Comparison of ENCODE assay signal across 11 cellular contexts in the genomic region with DNA sequence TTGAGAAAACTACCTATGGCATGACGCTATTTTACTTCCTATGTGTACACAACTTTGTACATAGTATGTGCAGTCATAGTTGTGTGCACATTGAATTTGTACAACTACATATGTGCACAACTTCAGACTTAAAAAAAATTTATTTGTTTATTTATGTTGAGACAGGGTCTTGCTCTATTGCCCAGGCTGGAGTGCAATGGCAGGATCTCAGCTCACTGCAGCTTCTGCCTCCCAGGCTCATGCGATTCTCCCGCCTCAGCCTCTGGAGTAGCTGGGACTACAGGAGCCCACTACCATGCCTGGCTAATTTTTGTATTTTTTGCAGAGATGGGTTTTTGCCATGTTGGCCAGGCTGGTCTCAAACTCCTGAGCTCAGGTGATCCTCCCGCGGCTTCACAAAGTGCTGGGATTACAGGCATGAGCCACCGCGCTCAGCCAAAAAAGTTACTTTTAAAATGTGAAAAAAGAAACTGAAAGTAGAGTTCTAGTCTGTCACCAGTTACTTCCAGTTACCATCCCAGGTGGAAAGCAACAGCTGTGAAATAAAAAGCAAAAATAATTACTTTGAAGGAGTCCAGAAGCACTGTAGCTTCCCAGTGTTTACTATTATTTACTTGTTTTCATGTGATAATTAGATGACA. TPM values are rescaled to one million over a fixed set of nuclear protein-coding genes. Genes with fewer than 3 reads are reported as not detected.
A peak's percentile ranks its signal among the peaks of the same experiment; 100 is the strongest.
DNase-seq lines count a peak whose midpoint lies in the region; ATAC-seq and TF ChIP-seq lines count a peak whose summit lies in the region.
"Had no signal": no experiment of that assay in that cellular context is flagged by ENCODE, and none has a peak within 500 bp of the region (broad histone marks: within the 10 kb centered on the region; RNA-seq: fewer than 3 reads in every experiment).

No MANE protein-coding gene starts in this region.

- intact Hi-C loops in activated T-helper 1 cell treated with anti-CD3 and anti-CD28 coated beads, Interleukin-12 subunit alpha, Interleukin-12 subunit beta, Interleukin-2, Interleukin-4 antibody, amounts not matched to agents 30 ng/mL and 10 ng/mL and 1 ng/mL, durations not matched to agents 14 hours and 24 hours and 36 hours (cut with micrococcal nuclease), result loop anchor here (1.0 to 10.0 kb wide), 8 partner anchors 73 to 995 kb away; a partner anchor contains a TSS

- H3K9me2 ChIP-seq in GM23248 (ENCODE audit: insufficient read depth), result no peaks in the 10 kb centered on the region

- peaks cover 21% of the 10 kb centered on the region for H3K4me1 ChIP-seq in ACC112 (ENCODE audit: control insufficient read depth, insufficient read depth, low read length, unreplicated experiment)
- peaks cover 30% of the 10 kb centered on the region for H3K4me1 ChIP-seq in GM23248 (ENCODE audit: insufficient read depth)
- H3K4me1 ChIP-seq in liver (ENCODE audit: control insufficient read depth in 4 of 4, insufficient read depth in 4 of 4, low read length in 3 of 4), result peaks cover 4 to 40% (median 27%) of the 10 kb centered on the region in 4 donors

- no peak overlapping the region for H3K9ac ChIP-seq in GM23248
- peak overlapping the region; percentile 22 to 66 for H3K9ac ChIP-seq in liver (ENCODE audit: low read depth in 1 of 2, low read length in 2 of 2)

- peaks cover 70% of the 10 kb centered on the region for H3K4me1 Mint-ChIP-seq in activated T-helper 1 cell treated with anti-CD3 and anti-CD28 coated beads, Interleukin-12 subunit alpha, Interleukin-12 subunit beta, Interleukin-2, Interleukin-4 antibody, amounts not matched to agents 30 ng/mL and 10 ng/mL and 1 ng/mL, durations not matched to agents 14 hours and 24 hours and 36 hours (ENCODE audit: low read depth)

- H3K27me3 ChIP-seq in ACC112 (ENCODE audit: insufficient read depth, low read length) (no peaks in the 10 kb centered on the region), GM23248 (replicated peaks; ENCODE audit: insufficient read depth) (no peaks in the 10 kb centered on the region), liver (ENCODE audit: control insufficient read depth in 4 of 4, insufficient read depth in 4 of 4, low read length in 3 of 4) (no peaks in the 10 kb centered on the region)

- H3K36me3 ChIP-seq in ACC112 (ENCODE audit: insufficient read depth, low read length) (peaks cover 4% of the 10 kb centered on the region; the same call in 1 of the 2 replicates), GM23248 (ENCODE audit: low read depth) (peaks cover 7% of the 10 kb centered on the region; the same call in 1 of the 2 replicates), liver (ENCODE audit: control insufficient read depth in 4 of 4, insufficient read depth in 3 of 4, low read depth in 1 of 4, low read length in 3 of 4) (peaks cover 0 to 4% (median under 1%) of the 10 kb centered on the region in 4 donors)

- H3K27ac Mint-ChIP-seq in activated T-helper 1 cell treated with anti-CD3 and anti-CD28 coated beads, Interleukin-12 subunit alpha, Interleukin-12 subunit beta, Interleukin-2, Interleukin-4 antibody, amounts not matched to agents 30 ng/mL and 10 ng/mL and 1 ng/mL, durations not matched to agents 14 hours and 24 hours and 36 hours, result peak overlapping the region; percentile 41

- in situ Hi-C loops in GM23248 (cut with MboI), result no loop called here

- peaks cover 23% of the 10 kb centered on the region for H3K36me3 Mint-ChIP-seq in activated T-helper 1 cell treated with anti-CD3 and anti-CD28 coated beads, Interleukin-12 subunit alpha, Interleukin-12 subunit beta, Interleukin-2, Interleukin-4 antibody, amounts not matched to agents 30 ng/mL and 10 ng/mL and 1 ng/mL, durations not matched to agents 14 hours and 24 hours and 36 hours (ENCODE audit: low read depth)

- H3K27me3 Mint-ChIP-seq in activated T-helper 1 cell treated with anti-CD3 and anti-CD28 coated beads, Interleukin-12 subunit alpha, Interleukin-12 subunit beta, Interleukin-2, Interleukin-4 antibody, amounts not matched to agents 30 ng/mL and 10 ng/mL and 1 ng/mL, durations not matched to agents 14 hours and 24 hours and 36 hours (ENCODE audit: insufficient read depth), result no peaks in the 10 kb centered on the region

- TF ChIP-seq RAD21 in liver (IDR thresholded peaks at IDR 0.05), result no peak

- peaks cover 4% of the 10 kb centered on the region; the same call in 1 of the 2 replicates for H4K20me1 ChIP-seq in GM23248 (ENCODE audit: insufficient read depth)

- peaks cover 41% of the 10 kb centered on the region for H3K79me2 ChIP-seq in ACC112 (ENCODE audit: control insufficient read depth, insufficient read depth, low read length, unreplicated experiment)
- H3K79me2 ChIP-seq in GM23248 (ENCODE audit: insufficient read depth), result peaks cover 62% of the 10 kb centered on the region

- no peak overlapping the region for H3K4me2 ChIP-seq in GM23248 (ENCODE audit: unreplicated experiment)

- WGBS in GM23248 (ENCODE audit: low coverage in 1 of 2, low lambda C conversion rate in 2 of 2, missing lambda C conversion rate in 2 of 2), 2 experiments, result 86 to 92% methylated on average over 7 of the region's 7 CpGs
- WGBS in liver, result 54% methylated on average over 7 of the region's 7 CpGs

- H3K27ac ChIP-seq in ACC112 (ENCODE audit: low read depth, low read length) (no peak overlapping the region), GM23248 (no peak overlapping the region), liver (ENCODE audit: low read depth in 1 of 2, low read length in 2 of 2) (peak overlapping the region in 1 of 2 donors; percentile 77)
- H3K27ac ChIP-seq: RWPE1 had no signal

- no peak for DNase-seq in GM23248
- DNase-seq in activated T-helper 1 cell treated with anti-CD3 and anti-CD28 coated beads, Interleukin-12 subunit alpha, Interleukin-12 subunit beta, Interleukin-2, Interleukin-4 antibody, amounts not matched to agents 30 ng/mL and 10 ng/mL and 1 ng/mL, durations not matched to agents 14 hours and 24 hours and 36 hours (ENCODE audit: low spot score), result peak; percentile 6
- DNase-seq in C1 segment of cervical spinal cord (lab: John Stamatoyannopoulos, UW), result no peak
- DNase-seq: activated gamma-delta T cell treated with Interleukin-2 at 50 U/mL for 16 hours, head of caudate nucleus had no signal

- H3K9me3 ChIP-seq in GM23248 (ENCODE audit: low read depth) (no peaks in the 10 kb centered on the region), liver (ENCODE audit: control insufficient read depth in 4 of 4, low read length in 3 of 4) (no peaks in the 10 kb centered on the region)

- peaks cover 13% of the 10 kb centered on the region; the same call in 1 of the 2 replicates for H3F3A ChIP-seq in GM23248 (ENCODE audit: insufficient read depth)

- peak overlapping the region; percentile 79 for H3K4me3 Mint-ChIP-seq in activated T-helper 1 cell treated with anti-CD3 and anti-CD28 coated beads, Interleukin-12 subunit alpha, Interleukin-12 subunit beta, Interleukin-2, Interleukin-4 antibody, amounts not matched to agents 30 ng/mL and 10 ng/mL and 1 ng/mL, durations not matched to agents 14 hours and 24 hours and 36 hours

- no peak for TF ChIP-seq CTCF in liver (IDR thresholded peaks at IDR 0.05; ENCODE audit: low read depth, low read length, missing input control)

- H3K4me3 ChIP-seq in ACC112 (ENCODE audit: low read depth, low read length), result peak overlapping the region; percentile 66
- H3K4me3 ChIP-seq in GM23248, result no peak overlapping the region
- peak overlapping the region; percentile 4 to 53 (median 35) for H3K4me3 ChIP-seq in liver (ENCODE audit: low read depth in 1 of 3, low read length in 3 of 3)

- H2AFZ ChIP-seq in ACC112 (ENCODE audit: low read length, unreplicated experiment) (peak overlapping the region; percentile 58), GM23248 (0 out of 2 replicates have a peak overlapping the region, but pooled peaks have one; percentile 9)

- H3K9me3 Mint-ChIP-seq in activated T-helper 1 cell treated with anti-CD3 and anti-CD28 coated beads, Interleukin-12 subunit alpha, Interleukin-12 subunit beta, Interleukin-2, Interleukin-4 antibody, amounts not matched to agents 30 ng/mL and 10 ng/mL and 1 ng/mL, durations not matched to agents 14 hours and 24 hours and 36 hours, result no peaks in the 10 kb centered on the region

- no peak for ATAC-seq in HG02678 (IDR thresholded peaks at IDR 0.05; ENCODE audit: unreplicated experiment)
- no peak for ATAC-seq in HG03521 (IDR thresholded peaks at IDR 0.05; ENCODE audit: unreplicated experiment)
- ATAC-seq in GM18502 (IDR thresholded peaks at IDR 0.05; ENCODE audit: poor library complexity, unreplicated experiment), result no peak

TF ChIP-seq in liver, 16 proteins besides CTCF, POLR2A, EP300 and RAD21 (continues in another document):
- peak in 1 of 2 donors; percentile 45 for TF ChIP-seq GABPA (IDR thresholded peaks at IDR 0.05 in 1 of 2, conservative IDR thresholded peaks at IDR 0.05 in 1 of 2)

RNA-seq across cellular contexts. Expression of a gene that starts 1.7 kb away (rescaled TPM):
- total RNA-seq in GM23248 (2014; rRNA removed; shearing (Covaris generic)), result 12.0 and 13.2 TPM in 2 replicates
- 4.1 TPM in 2 replicates for polyA plus RNA-seq in GM23248 (2016; fragmentation: Nextera tagmentation; extraction: Ambion mirVana)
- total RNA-seq in activated T-helper 1 cell treated with anti-CD3 and anti-CD28 coated beads, Interleukin-12 subunit alpha, Interleukin-12 subunit beta, Interleukin-2, Interleukin-4 antibody, amounts not matched to agents 30 ng/mL and 10 ng/mL and 1 ng/mL, durations not matched to agents 14 hours and 24 hours and 36 hours, result 18.2 and 18.5 TPM in 2 replicates
- total RNA-seq in liver, result 10 to 100 TPM; 11.0 to 13.4 TPM
- 1 to 10 TPM; 2.4 to 2.6 TPM for polyA plus RNA-seq in liver

RNA-seq across cellular contexts. Expression of a gene that starts 15.6 kb away (rescaled TPM):
- 1.2 and 2.3 TPM in 2 replicates for total RNA-seq in GM23248 (2014; rRNA removed; shearing (Covaris generic))
- polyA plus RNA-seq in GM23248 (2016; fragmentation: Nextera tagmentation; extraction: Ambion mirVana) (1.2 TPM in 2 replicates), liver (1 to 10 TPM; 1.9 to 3.4 TPM)
- total RNA-seq in activated T-helper 1 cell treated with anti-CD3 and anti-CD28 coated beads, Interleukin-12 subunit alpha, Interleukin-12 subunit beta, Interleukin-2, Interleukin-4 antibody, amounts not matched to agents 30 ng/mL and 10 ng/mL and 1 ng/mL, durations not matched to agents 14 hours and 24 hours and 36 hours, result 4.8 TPM in 2 replicates
- 1 to 10 TPM; 1.5 to 3.5 TPM for total RNA-seq in liver

RNA-seq across cellular contexts. Expression of a gene that starts 59.6 kb away (rescaled TPM):
- 0.25 and 0.86 TPM in 2 replicates for total RNA-seq in GM23248 (2014; rRNA removed; shearing (Covaris generic))
- polyA plus RNA-seq in GM23248 (2016; fragmentation: Nextera tagmentation; extraction: Ambion mirVana) (0.41 and 0.81 TPM in 2 replicates), liver (under 1 TPM; 0.54 to 0.62 TPM)
- 0.12 and 0.41 TPM in 2 replicates for total RNA-seq in activated T-helper 1 cell treated with anti-CD3 and anti-CD28 coated beads, Interleukin-12 subunit alpha, Interleukin-12 subunit beta, Interleukin-2, Interleukin-4 antibody, amounts not matched to agents 30 ng/mL and 10 ng/mL and 1 ng/mL, durations not matched to agents 14 hours and 24 hours and 36 hours
- total RNA-seq in liver, result 1 to 10 TPM in 1 of 2 donors, under 1 TPM in 1; 0.51 to 1.3 TPM
